ENCODE assay signal across 12 cellular contexts in the genomic region with DNA sequence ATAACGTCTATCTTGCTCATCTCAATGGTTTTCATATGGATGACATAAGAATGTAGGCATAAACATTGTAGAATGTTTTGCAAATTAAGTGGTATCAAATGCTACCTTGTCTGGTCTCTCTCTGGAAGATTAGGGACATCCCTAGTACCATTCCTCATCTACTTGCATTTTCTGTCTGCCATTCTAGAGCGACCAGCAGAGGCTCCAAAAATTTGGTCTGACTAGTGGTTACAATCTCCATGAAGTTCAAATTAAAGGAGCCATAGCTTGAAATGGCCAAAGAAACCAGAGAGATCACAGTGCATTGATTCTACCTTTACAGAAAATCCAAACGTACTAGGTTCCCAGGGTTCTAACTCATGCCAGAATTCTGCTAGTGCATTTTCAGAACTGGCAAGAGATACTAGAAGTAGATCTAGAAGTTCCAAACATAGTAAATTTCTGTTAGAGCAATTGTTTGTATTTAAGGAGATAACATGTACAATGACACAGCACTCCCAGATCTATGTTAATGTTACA. TPM values are rescaled to one million over a fixed set of nuclear protein-coding genes. Genes with fewer than 3 reads are reported as not detected.
DNase-seq lines count a peak whose midpoint lies in the region; ATAC-seq and TF ChIP-seq lines count a peak whose summit lies in the region.
"Had no signal": no experiment of that assay in that cellular context is flagged by ENCODE, and none has a peak within 500 bp of the region (broad histone marks: within the 10 kb centered on the region; RNA-seq: fewer than 3 reads in every experiment).

No MANE protein-coding gene starts in this region.

- no peaks in the 10 kb centered on the region for H3K9me3 ChIP-seq in CD8-positive, alpha-beta T cell (ENCODE audit: low read length)

- intact Hi-C loops in CD8-positive, alpha-beta T cell (cut with DNase I, micrococcal nuclease), result loop anchor here (1.0 to 5.0 kb wide), 5 partner anchors 19 to 57 kb away; no protein-coding TSS in a partner anchor

- H3K4me3 ChIP-seq in CD8-positive, alpha-beta T cell (ENCODE audit: low read depth, low read length), result peak overlapping the region; percentile 50
- H3K4me3 ChIP-seq in HL-60 (replicated peaks; ENCODE audit: insufficient read depth, low read length), result peak overlapping the region; percentile 39

- H3K4me1 ChIP-seq in CD8-positive, alpha-beta T cell (ENCODE audit: insufficient read depth, low read length), result peaks cover 70% of the 10 kb centered on the region

- peaks cover 82% of the 10 kb centered on the region for H3K4me1 Mint-ChIP-seq in CD8-positive, alpha-beta T cell (ENCODE audit: low read depth)
- peaks cover 61 to 77% (median 68%) of the 10 kb centered on the region in 3 donors for H3K4me1 Mint-ChIP-seq in naive B cell
- H3K4me1 Mint-ChIP-seq in nephron progenitor cell, result no peaks in the 10 kb centered on the region

- H3K9me3 Mint-ChIP-seq in CD8-positive, alpha-beta T cell, result no peaks in the 10 kb centered on the region
- peaks cover 5 to 8% of the 10 kb centered on the region in 2 donors for H3K9me3 Mint-ChIP-seq in activated naive CD4-positive, alpha-beta T cell treated with anti-CD3 and anti-CD28 coated beads, Interleukin-2, amount 50 U/mL, for 72 hours
- H3K9me3 Mint-ChIP-seq in naive B cell (peaks cover 0 to 4% (median 0%) of the 10 kb centered on the region in 7 donors), nephron progenitor cell (peaks cover 4% of the 10 kb centered on the region)

- peak overlapping the region; percentile 55 for H3K27ac ChIP-seq in CD8-positive, alpha-beta T cell (ENCODE audit: low read depth, low read length)
- H3K27ac ChIP-seq in HL-60 (replicated peaks), result peak overlapping the region; percentile 85

- H3K27ac Mint-ChIP-seq in CD8-positive, alpha-beta T cell, result peak overlapping the region; percentile 97
- H3K27ac Mint-ChIP-seq in activated naive CD4-positive, alpha-beta T cell treated with anti-CD3 and anti-CD28 coated beads, Interleukin-2, amount 50 U/mL, for 72 hours, result peak overlapping the region; percentile 57 to 93
- peak overlapping the region; percentile 65 to 96 (median 93) for H3K27ac Mint-ChIP-seq in naive B cell
- H3K27ac Mint-ChIP-seq in nephron progenitor cell, result no peak overlapping the region

- TF ChIP-seq CTCF in CD8-positive, alpha-beta T cell (IDR thresholded peaks at IDR 0.05), result no peak
- TF ChIP-seq CTCF in HL-60 (IDR thresholded peaks at IDR 0.05; ENCODE audit: insufficient read depth, low read length), result no peak
- TF ChIP-seq CTCF in nephron progenitor cell (IDR thresholded peaks at IDR 0.05), result no peak

- ATAC-seq in CD8-positive, alpha-beta T cell, result no peak
- no peak for ATAC-seq in activated naive CD4-positive, alpha-beta T cell treated with anti-CD3 and anti-CD28 coated beads, Interleukin-2, amount 50 U/mL, for 72 hours
- ATAC-seq in naive B cell (ENCODE audit: low read depth in 2 of 2), result no peak
- ATAC-seq: PC-3 had no signal

- CTCF ChIA-PET in CD8-positive, alpha-beta T cell (lab: Charles Lee), result interaction anchor here (0.8 to 2.6 kb wide), 15 partner anchors 8 to 150 kb away, joined by 3 to 22 read pairs (median 4); no protein-coding TSS in a partner anchor

- peaks cover 13% of the 10 kb centered on the region for H3K36me3 Mint-ChIP-seq in CD8-positive, alpha-beta T cell
- H3K36me3 Mint-ChIP-seq in activated naive CD4-positive, alpha-beta T cell treated with anti-CD3 and anti-CD28 coated beads, Interleukin-2, amount 50 U/mL, for 72 hours, result peaks cover 4 to 12% of the 10 kb centered on the region in 2 donors
- H3K36me3 Mint-ChIP-seq in naive B cell (no peaks in the 10 kb centered on the region), nephron progenitor cell (ENCODE audit: low read depth) (no peaks in the 10 kb centered on the region)

- no peaks in the 10 kb centered on the region for H3K27me3 ChIP-seq in CD8-positive, alpha-beta T cell (ENCODE audit: insufficient read depth, low read length)
- H3K27me3 ChIP-seq in HL-60 (ENCODE audit: insufficient read depth, poor library complexity, severe bottlenecking), result no peaks in the 10 kb centered on the region

- H3K36me3 ChIP-seq in CD8-positive, alpha-beta T cell (ENCODE audit: insufficient read depth, low read length), result no peaks in the 10 kb centered on the region

- peak overlapping the region; percentile 92 for H3K4me3 Mint-ChIP-seq in CD8-positive, alpha-beta T cell
- H3K4me3 Mint-ChIP-seq in naive B cell, result peak overlapping the region; percentile 81 to 99 (median 94)
- H3K4me3 Mint-ChIP-seq in nephron progenitor cell, result no peak overlapping the region

- POLR2A ChIA-PET in CD8-positive, alpha-beta T cell (lab: Charles Lee), result interaction anchor here (0.8 to 5.5 kb wide), 13 partner anchors 12 to 149 kb away, joined by 3 to 44 read pairs (median 4); a partner anchor contains a TSS

- DNase-seq in CD8-positive, alpha-beta T cell, result no peak
- peak in 1 of 2 experiments; percentile 37 for DNase-seq in HL-60 (ENCODE audit: low read depth in 1 of 2, low spot score in 1 of 2)
- DNase-seq in activated naive CD4-positive, alpha-beta T cell treated with anti-CD3 and anti-CD28 coated beads, Interleukin-2, amount 50 U/mL, for 72 hours (ENCODE audit: low spot score in 2 of 2), result no peak
- no peak for DNase-seq in naive B cell
- DNase-seq in putamen (ENCODE audit: low spot score), result no peak
- no peak for DNase-seq in nephron progenitor cell
- DNase-seq in NCI-H69 (lab: John Stamatoyannopoulos, UW), result no peak
- no peak for DNase-seq in hepatic stellate cell (ENCODE audit: low spot score)
- DNase-seq: HCEC 1CT, NCI-H2081 treated with DMSO at 0.1 percent for 48 hours, nucleus accumbens, PC-3 had no signal

- H3K27me3 Mint-ChIP-seq in CD8-positive, alpha-beta T cell (ENCODE audit: low read depth), result no peaks in the 10 kb centered on the region
- H3K27me3 Mint-ChIP-seq in naive B cell, result no peaks in the 10 kb centered on the region
- peaks cover 8% of the 10 kb centered on the region for H3K27me3 Mint-ChIP-seq in nephron progenitor cell (ENCODE audit: low read depth, poor library complexity)

RNA-seq across cellular contexts. Expression of a gene that starts 1.1 kb away (rescaled TPM):
- total RNA-seq in CD8-positive, alpha-beta T cell, result 10 to 100 TPM; 28.3 to 31.7 TPM
- total RNA-seq in activated naive CD4-positive, alpha-beta T cell treated with anti-CD3 and anti-CD28 coated beads, Interleukin-2, amount 50 U/mL, for 72 hours, result 10 to 100 TPM; 14.9 to 37.0 TPM
- 10 to 100 TPM in 5 of 6 donors, 1 to 10 TPM in 1; 8.5 to 20.6 (median 13.1) TPM for polyA plus RNA-seq in naive B cell (ENCODE audit: low read depth in 6 of 6)
- total RNA-seq: PC-3 had no signal

RNA-seq across cellular contexts. Expression of a gene that starts 55.2 kb away (rescaled TPM):
- total RNA-seq in CD8-positive, alpha-beta T cell, result 1 to 10 TPM; 4.6 to 5.2 TPM
- total RNA-seq in activated naive CD4-positive, alpha-beta T cell treated with anti-CD3 and anti-CD28 coated beads, Interleukin-2, amount 50 U/mL, for 72 hours, result 10 to 100 TPM; 48.3 to 55.2 TPM
- 100 to 1,000 TPM; 164 to 256 (median 194) TPM for polyA plus RNA-seq in naive B cell (ENCODE audit: low read depth in 6 of 6)
- total RNA-seq: PC-3 had no signal

Comparison
In these comparisons a context has a peak if more than half of its experiments do, and no peak if none do; other contexts are left out.
1. RNA of a gene that starts 55.2 kb away (total RNA-seq): 48.3 to 55.2 TPM in activated naive CD4-positive, alpha-beta T cell treated with anti-CD3 and anti-CD28 coated beads, Interleukin-2, amount 50 U/mL, for 72 hours; 4.6 to 5.2 TPM in CD8-positive, alpha-beta T cell; every median in the first group is over 4 times any median in the second.